Comparison of ENCODE assay signal across 8 cellular contexts in the genomic region with DNA sequence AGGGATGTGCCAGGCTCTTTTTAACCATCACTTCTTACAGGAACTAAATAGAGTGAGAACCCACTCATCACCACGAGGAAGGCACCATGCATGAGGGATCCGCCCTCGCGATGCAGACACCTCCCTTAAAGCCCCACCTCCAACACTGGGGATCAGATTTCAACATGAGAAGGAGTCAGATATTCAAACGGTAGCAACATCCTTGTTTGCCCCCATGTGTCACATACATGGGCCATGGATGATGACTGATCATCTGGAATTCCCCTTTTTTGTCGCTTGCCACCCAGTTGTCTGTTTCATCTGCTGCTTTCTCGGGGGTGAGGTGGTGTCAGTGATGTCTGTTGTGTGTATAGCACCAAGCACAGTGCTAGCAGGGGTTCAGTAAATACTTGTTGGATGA. TPM values are rescaled to one million over a fixed set of nuclear protein-coding genes. Genes with fewer than 3 reads are reported as not detected.
DNase-seq lines count a peak whose midpoint lies in the region; ATAC-seq and TF ChIP-seq lines count a peak whose summit lies in the region.

No MANE protein-coding gene starts in this region.

- WGBS in prostate gland: 71% methylated on average over 7 of the region's 7 CpGs

- intact Hi-C loops in prostate gland (cut with DNase I): no loop called here

- no peaks in the 10 kb centered on the region for H3K4me1 ChIP-seq in prostate gland (replicated peaks)

- no peaks in the 10 kb centered on the region for H3K36me3 ChIP-seq in prostate gland

- H3K27me3 Mint-ChIP-seq in WTC11 (ENCODE audit: low read depth) (no peaks in the 10 kb centered on the region), immature natural killer cell (ENCODE audit: low read depth in 3 of 3) (peaks cover 0 to 13% (median 7%) of the 10 kb centered on the region in 3 donors)

- CTCF ChIA-PET in WTC11 (lab: Charles Lee): no interaction called here

- H3K27me3 ChIP-seq in prostate gland (replicated peaks; ENCODE audit: insufficient read depth): no peaks in the 10 kb centered on the region

- ATAC-seq in GM18873 (IDR thresholded peaks at IDR 0.05; ENCODE audit: low FRiP score, unreplicated experiment) (peak; percentile 65), HG02970 (IDR thresholded peaks at IDR 0.05; ENCODE audit: low FRiP score, unreplicated experiment) (peak; percentile 49), WTC11 (peak; percentile 31; the same call in 1 of the 2 replicates)

- POLR2A ChIA-PET in WTC11 (lab: Charles Lee): no interaction called here

- H3K9me3 Mint-ChIP-seq in WTC11 (peaks cover 3% of the 10 kb centered on the region; the same call in 1 of the 2 replicates), immature natural killer cell (no peaks in the 10 kb centered on the region)

- H3K27ac Mint-ChIP-seq in WTC11 (0 out of 2 replicates have a peak overlapping the region, but pooled peaks have one; percentile 45), immature natural killer cell (peak overlapping the region; percentile 47 to 98 (median 84))

- DNase-seq in WTC11 (ENCODE audit: low spot score) (no peak), immature natural killer cell (peak in 1 of 3 donors; percentile 43), NOMO-1 (lab: John Stamatoyannopoulos, UW; ENCODE audit: unreplicated experiment in 2 of 2) (no peak), NCI-H2107 (lab: John Stamatoyannopoulos, UW) (no peak), prostate gland (ENCODE audit: low spot score) (no peak), substantia nigra (lab: John Stamatoyannopoulos, UW) (no peak)

- H3K9me3 ChIP-seq in prostate gland: no peaks in the 10 kb centered on the region

- H3K4me3 Mint-ChIP-seq in WTC11 (no peak overlapping the region), immature natural killer cell (peak overlapping the region in 3 of 5 donors; percentile 19 to 78 (median 59))

- H3K4me3 ChIP-seq in prostate gland: no peak overlapping the region

- H3K36me3 Mint-ChIP-seq in WTC11 (no peaks in the 10 kb centered on the region; the same call in 1 of the 2 replicates), immature natural killer cell (peaks cover 0 to 13% (median 7%) of the 10 kb centered on the region in 3 donors)

- H3K27ac ChIP-seq in prostate gland (no peak overlapping the region), substantia nigra (ENCODE audit: low read depth, low read length, poor library complexity, severe bottlenecking) (no peak overlapping the region)

- H3K4me1 Mint-ChIP-seq in WTC11: peaks cover 68% of the 10 kb centered on the region
- peaks cover 84 to 91% of the 10 kb centered on the region in 2 donors for H3K4me1 Mint-ChIP-seq in immature natural killer cell

- TF ChIP-seq CTCF in WTC11 (IDR thresholded peaks at IDR 0.05) (no peak), prostate gland (IDR thresholded peaks at IDR 0.05) (no peak)

- no peak for TF ChIP-seq POLR2A in prostate gland (IDR thresholded peaks at IDR 0.05)

TF ChIP-seq in WTC11, 78 proteins besides CTCF, POLR2A, EP300 and RAD21 (continues in another document):
- TF ChIP-seq, protein P1, sequence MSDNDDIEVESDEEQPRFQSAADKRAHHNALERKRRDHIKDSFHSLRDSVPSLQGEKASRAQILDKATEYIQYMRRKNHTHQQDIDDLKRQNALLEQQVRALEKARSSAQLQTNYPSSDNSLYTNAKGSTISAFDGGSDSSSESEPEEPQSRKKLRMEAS (CRISPR knock-in tag; IDR thresholded peaks at IDR 0.05): no peak
- TF ChIP-seq, protein P2, sequence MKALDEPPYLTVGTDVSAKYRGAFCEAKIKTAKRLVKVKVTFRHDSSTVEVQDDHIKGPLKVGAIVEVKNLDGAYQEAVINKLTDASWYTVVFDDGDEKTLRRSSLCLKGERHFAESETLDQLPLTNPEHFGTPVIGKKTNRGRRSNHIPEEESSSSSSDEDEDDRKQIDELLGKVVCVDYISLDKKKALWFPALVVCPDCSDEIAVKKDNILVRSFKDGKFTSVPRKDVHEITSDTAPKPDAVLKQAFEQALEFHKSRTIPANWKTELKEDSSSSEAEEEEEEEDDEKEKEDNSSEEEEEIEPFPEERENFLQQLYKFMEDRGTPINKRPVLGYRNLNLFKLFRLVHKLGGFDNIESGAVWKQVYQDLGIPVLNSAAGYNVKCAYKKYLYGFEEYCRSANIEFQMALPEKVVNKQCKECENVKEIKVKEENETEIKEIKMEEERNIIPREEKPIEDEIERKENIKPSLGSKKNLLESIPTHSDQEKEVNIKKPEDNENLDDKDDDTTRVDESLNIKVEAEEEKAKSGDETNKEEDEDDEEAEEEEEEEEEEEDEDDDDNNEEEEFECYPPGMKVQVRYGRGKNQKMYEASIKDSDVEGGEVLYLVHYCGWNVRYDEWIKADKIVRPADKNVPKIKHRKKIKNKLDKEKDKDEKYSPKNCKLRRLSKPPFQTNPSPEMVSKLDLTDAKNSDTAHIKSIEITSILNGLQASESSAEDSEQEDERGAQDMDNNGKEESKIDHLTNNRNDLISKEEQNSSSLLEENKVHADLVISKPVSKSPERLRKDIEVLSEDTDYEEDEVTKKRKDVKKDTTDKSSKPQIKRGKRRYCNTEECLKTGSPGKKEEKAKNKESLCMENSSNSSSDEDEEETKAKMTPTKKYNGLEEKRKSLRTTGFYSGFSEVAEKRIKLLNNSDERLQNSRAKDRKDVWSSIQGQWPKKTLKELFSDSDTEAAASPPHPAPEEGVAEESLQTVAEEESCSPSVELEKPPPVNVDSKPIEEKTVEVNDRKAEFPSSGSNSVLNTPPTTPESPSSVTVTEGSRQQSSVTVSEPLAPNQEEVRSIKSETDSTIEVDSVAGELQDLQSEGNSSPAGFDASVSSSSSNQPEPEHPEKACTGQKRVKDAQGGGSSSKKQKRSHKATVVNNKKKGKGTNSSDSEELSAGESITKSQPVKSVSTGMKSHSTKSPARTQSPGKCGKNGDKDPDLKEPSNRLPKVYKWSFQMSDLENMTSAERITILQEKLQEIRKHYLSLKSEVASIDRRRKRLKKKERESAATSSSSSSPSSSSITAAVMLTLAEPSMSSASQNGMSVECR (CRISPR knock-in tag; IDR thresholded peaks at IDR 0.05; ENCODE audit: borderline replicate concordance): no peak
- TF ChIP-seq, protein P3, sequence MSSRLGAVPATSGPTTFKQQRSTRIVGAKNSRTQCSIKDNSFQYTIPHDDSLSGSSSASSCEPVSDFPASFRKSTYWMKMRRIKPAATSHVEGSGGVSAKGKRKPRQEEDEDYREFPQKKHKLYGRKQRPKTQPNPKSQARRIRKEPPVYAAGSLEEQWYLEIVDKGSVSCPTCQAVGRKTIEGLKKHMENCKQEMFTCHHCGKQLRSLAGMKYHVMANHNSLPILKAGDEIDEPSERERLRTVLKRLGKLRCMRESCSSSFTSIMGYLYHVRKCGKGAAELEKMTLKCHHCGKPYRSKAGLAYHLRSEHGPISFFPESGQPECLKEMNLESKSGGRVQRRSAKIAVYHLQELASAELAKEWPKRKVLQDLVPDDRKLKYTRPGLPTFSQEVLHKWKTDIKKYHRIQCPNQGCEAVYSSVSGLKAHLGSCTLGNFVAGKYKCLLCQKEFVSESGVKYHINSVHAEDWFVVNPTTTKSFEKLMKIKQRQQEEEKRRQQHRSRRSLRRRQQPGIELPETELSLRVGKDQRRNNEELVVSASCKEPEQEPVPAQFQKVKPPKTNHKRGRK (CRISPR knock-in tag; IDR thresholded peaks at IDR 0.05; ENCODE audit: borderline replicate concordance): no peak
- TF ChIP-seq RELA (CRISPR knock-in tag; IDR thresholded peaks at IDR 0.05; ENCODE audit: borderline replicate concordance): no peak
- TF ChIP-seq, protein P4, sequence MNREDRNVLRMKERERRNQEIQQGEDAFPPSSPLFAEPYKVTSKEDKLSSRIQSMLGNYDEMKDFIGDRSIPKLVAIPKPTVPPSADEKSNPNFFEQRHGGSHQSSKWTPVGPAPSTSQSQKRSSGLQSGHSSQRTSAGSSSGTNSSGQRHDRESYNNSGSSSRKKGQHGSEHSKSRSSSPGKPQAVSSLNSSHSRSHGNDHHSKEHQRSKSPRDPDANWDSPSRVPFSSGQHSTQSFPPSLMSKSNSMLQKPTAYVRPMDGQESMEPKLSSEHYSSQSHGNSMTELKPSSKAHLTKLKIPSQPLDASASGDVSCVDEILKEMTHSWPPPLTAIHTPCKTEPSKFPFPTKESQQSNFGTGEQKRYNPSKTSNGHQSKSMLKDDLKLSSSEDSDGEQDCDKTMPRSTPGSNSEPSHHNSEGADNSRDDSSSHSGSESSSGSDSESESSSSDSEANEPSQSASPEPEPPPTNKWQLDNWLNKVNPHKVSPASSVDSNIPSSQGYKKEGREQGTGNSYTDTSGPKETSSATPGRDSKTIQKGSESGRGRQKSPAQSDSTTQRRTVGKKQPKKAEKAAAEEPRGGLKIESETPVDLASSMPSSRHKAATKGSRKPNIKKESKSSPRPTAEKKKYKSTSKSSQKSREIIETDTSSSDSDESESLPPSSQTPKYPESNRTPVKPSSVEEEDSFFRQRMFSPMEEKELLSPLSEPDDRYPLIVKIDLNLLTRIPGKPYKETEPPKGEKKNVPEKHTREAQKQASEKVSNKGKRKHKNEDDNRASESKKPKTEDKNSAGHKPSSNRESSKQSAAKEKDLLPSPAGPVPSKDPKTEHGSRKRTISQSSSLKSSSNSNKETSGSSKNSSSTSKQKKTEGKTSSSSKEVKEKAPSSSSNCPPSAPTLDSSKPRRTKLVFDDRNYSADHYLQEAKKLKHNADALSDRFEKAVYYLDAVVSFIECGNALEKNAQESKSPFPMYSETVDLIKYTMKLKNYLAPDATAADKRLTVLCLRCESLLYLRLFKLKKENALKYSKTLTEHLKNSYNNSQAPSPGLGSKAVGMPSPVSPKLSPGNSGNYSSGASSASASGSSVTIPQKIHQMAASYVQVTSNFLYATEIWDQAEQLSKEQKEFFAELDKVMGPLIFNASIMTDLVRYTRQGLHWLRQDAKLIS (CRISPR knock-in tag; IDR thresholded peaks at IDR 0.05; ENCODE audit: borderline replicate concordance): no peak
- TF ChIP-seq, protein P5, sequence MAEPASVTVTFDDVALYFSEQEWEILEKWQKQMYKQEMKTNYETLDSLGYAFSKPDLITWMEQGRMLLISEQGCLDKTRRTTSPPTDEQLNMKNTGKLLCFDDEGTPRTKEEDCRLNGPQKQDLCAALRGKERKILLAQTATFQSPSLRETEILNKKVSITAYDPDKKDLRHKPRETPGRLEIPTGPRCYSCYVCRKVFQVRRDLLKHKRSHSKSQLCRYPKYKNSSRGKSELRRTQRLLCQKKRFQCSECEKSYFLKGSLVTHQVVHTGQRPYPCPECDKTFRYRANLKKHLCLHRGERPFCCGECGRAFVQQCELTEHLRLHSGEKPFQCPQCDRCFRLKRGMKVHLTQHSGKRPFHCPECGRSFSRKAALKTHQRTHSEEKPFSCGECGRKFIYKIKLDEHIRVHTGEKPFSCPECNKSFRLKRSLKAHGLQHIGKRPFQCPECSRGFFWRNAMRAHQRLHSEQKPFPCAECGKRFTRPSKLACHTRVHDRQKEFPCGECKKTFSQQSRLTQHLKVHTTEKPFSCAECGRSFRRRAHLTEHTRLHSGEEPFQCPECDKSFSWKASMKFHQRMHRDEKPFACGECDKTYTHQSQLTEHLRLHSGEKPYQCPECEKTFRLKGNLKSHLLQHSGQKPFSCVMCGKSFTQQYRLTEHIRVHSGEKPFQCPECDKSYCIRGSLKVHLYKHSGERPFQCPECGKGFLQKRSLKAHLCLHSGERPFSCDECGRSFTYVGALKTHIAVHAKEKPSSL (CRISPR knock-in tag; conservative IDR thresholded peaks at IDR 0.05): no peak

RNA-seq across cellular contexts. Expression of gene NCK2, which starts 57.9 kb away (rescaled TPM):
- total RNA-seq in WTC11 (2021): 63.7 to 75.4 TPM (median 65.1 TPM) in 3 replicates
- polyA plus RNA-seq in immature natural killer cell: 10 to 100 TPM; 10.7 to 22.1 (median 16.2) TPM
- total RNA-seq in prostate gland: 100 to 1,000 TPM in 1 of 2 donors, 10 to 100 TPM in 1; 39.0 to 144 TPM
